20 cellular contexts compared by ENCODE assay signal in genomic region chr10:54905793-54906192, GRCh38.
DNase-seq lines count a peak whose midpoint lies in the region; ATAC-seq, FAIRE-seq and TF ChIP-seq lines count a peak whose summit lies in the region.
"Had no signal": no experiment of that assay in that cellular context is flagged by ENCODE, and none has a peak within 500 bp of the region (broad histone marks: within the 10 kb centered on the region; RNA-seq: fewer than 3 reads in every experiment).

No MANE protein-coding gene starts in this region.

- peaks cover 4 to 11% of the 10 kb centered on the region in 2 donors for H3K9me3 Mint-ChIP-seq in natural killer cell

- H3K4me3 ChIP-seq in PC-9 = no peak overlapping the region
- H3K4me3 ChIP-seq: BLaER1 treated with 17β-estradiol and CSF1 and Interleukin-3, amounts not matched to agents 10 nM and 100 nM; GM12878; GM23338 had no signal

- no peaks in the 10 kb centered on the region for H3F3A ChIP-seq in PC-9 (ENCODE audit: insufficient read depth, low read depth)

- H3K27me3 Mint-ChIP-seq in natural killer cell (ENCODE audit: low read depth in 2 of 2) = no peaks in the 10 kb centered on the region
- H3K27me3 Mint-ChIP-seq: B cell had no signal

- H3K27ac ChIP-seq in PC-9 = no peak overlapping the region
- H3K27ac ChIP-seq: BLaER1 treated with 17β-estradiol and CSF1 and Interleukin-3, amounts not matched to agents 10 nM and 100 nM had no signal

- no peak overlapping the region for H3K27ac Mint-ChIP-seq in natural killer cell
- H3K27ac Mint-ChIP-seq: B cell; CD8-positive, alpha-beta T cell; GM23338; HFFc6 had no signal

- intact Hi-C loops in PC-9 (cut with micrococcal nuclease; ENCODE audit: unreplicated experiment) (no loop called here), Right ventricle myocardium inferior (cut with DNase I) (no loop called here), natural killer cell (cut with micrococcal nuclease) (no loop called here)

- H4K20me1 ChIP-seq in PC-9 (ENCODE audit: insufficient read depth) = no peaks in the 10 kb centered on the region
- H4K20me1 ChIP-seq: BLaER1 treated with 17β-estradiol and CSF1 and Interleukin-3, amounts not matched to agents 10 nM and 100 nM had no signal

- ATAC-seq in Right ventricle myocardium inferior (no peak), HG02623 (IDR thresholded peaks at IDR 0.05; ENCODE audit: unreplicated experiment) (no peak), natural killer cell (no peak)
- ATAC-seq: CD8-positive, alpha-beta T cell; GM12878; GM23338; HCT116 had no signal

- peak; percentile 94 for FAIRE-seq in D721Med (lab: Jason Lieb, UNC)
- FAIRE-seq: GM12878 had no signal

- no peaks in the 10 kb centered on the region for H3K9me2 ChIP-seq in PC-9 (ENCODE audit: insufficient read depth)

- H3K36me3 ChIP-seq in PC-9 (ENCODE audit: low read depth) = no peaks in the 10 kb centered on the region
- H3K36me3 ChIP-seq: BLaER1 treated with 17β-estradiol and CSF1 and Interleukin-3, amounts not matched to agents 10 nM and 100 nM had no signal

- no peaks in the 10 kb centered on the region for H3K4me1 Mint-ChIP-seq in natural killer cell
- H3K4me1 Mint-ChIP-seq: B cell had no signal

- no peaks in the 10 kb centered on the region for H3K27me3 ChIP-seq in PC-9 (ENCODE audit: insufficient read depth, low read depth)
- H3K27me3 ChIP-seq: BLaER1 treated with 17β-estradiol and CSF1 and Interleukin-3, amounts not matched to agents 10 nM and 100 nM had no signal

- no peak overlapping the region for H3K4me2 ChIP-seq in PC-9
- H3K4me2 ChIP-seq: BLaER1 treated with 17β-estradiol and CSF1 and Interleukin-3, amounts not matched to agents 10 nM and 100 nM; GM23338 had no signal

- no TSS peak for BruUV-seq in PC-9 (replicated peaks; lab: Mats Ljungman, UMichigan)

- H3K79me2 ChIP-seq in PC-9 (ENCODE audit: low read depth) = no peaks in the 10 kb centered on the region

- POLR2A ChIA-PET in PC-9 (lab: Charles Lee; ENCODE audit: unreplicated experiment) = no interaction called here

- CTCF ChIA-PET in PC-9 (lab: Charles Lee) = no interaction called here

- H3K4me1 ChIP-seq in PC-9 (replicated peaks; ENCODE audit: insufficient read depth) = no peaks in the 10 kb centered on the region
- H3K4me1 ChIP-seq: BLaER1 treated with 17β-estradiol and CSF1 and Interleukin-3, amounts not matched to agents 10 nM and 100 nM had no signal

- peak; percentile 14 for DNase-seq in D721Med (ENCODE audit: insufficient read length, low spot score)
- DNase-seq in HS-5 (ENCODE audit: low read depth) = peak; percentile 16
- no peak for DNase-seq in PC-9
- DNase-seq in left kidney (ENCODE audit: low read depth, low spot score) = peak; percentile 1
- no peak for DNase-seq in Right ventricle myocardium inferior (ENCODE audit: missing footprints)
- DNase-seq in occipital lobe (lab: John Stamatoyannopoulos, UW) = no peak
- DNase-seq in natural killer cell = no peak
- DNase-seq: Calu3; CD8-positive, alpha-beta T cell; DMS 273 treated with DMSO at 0.1 percent for 48 hours; DMS53; DND-41; EL; HFFc6 had no signal

- H3K9me3 ChIP-seq in PC-9 (ENCODE audit: insufficient read depth, low read depth) = no peaks in the 10 kb centered on the region
- H3K9me3 ChIP-seq: BLaER1 treated with 17β-estradiol and CSF1 and Interleukin-3, amounts not matched to agents 10 nM and 100 nM had no signal

- H3K36me3 Mint-ChIP-seq in natural killer cell = no peaks in the 10 kb centered on the region
- H3K36me3 Mint-ChIP-seq: CD8-positive, alpha-beta T cell had no signal

- TF ChIP-seq CTCF in D721Med (IDR thresholded peaks at IDR 0.05; ENCODE audit: insufficient read depth, missing control alignments) (no peak), PC-9 (conservative IDR thresholded peaks at IDR 0.05) (no peak), natural killer cell (IDR thresholded peaks at IDR 0.05) (no peak)

- peak overlapping the region; percentile 16; the same call in 1 of the 2 replicates for H2AFZ ChIP-seq in PC-9
- H2AFZ ChIP-seq: GM23338 had no signal

- H3K4me3 Mint-ChIP-seq in natural killer cell = no peak overlapping the region
- H3K4me3 Mint-ChIP-seq: B cell; CD8-positive, alpha-beta T cell; GM23338; HFFc6 had no signal

Comparison
In these comparisons a context has a peak if more than half of its experiments do, and no peak if none do; other contexts are left out.
1. DNase-seq: peak in D721Med (single experiment), HS-5 (single experiment) and left kidney (single experiment); none in PC-9 (0 of 2), Right ventricle myocardium inferior (single experiment), occipital lobe (single experiment) and natural killer cell (single experiment).